In genomic region chr4:26827798-26828197, GRCh38 we compare ENCODE assay signal across 29 cellular contexts.
"Had no signal": no experiment of that assay in that cellular context is flagged by ENCODE, and none has a peak within 500 bp of the region (broad histone marks: within the 10 kb centered on the region; RNA-seq: fewer than 3 reads in every experiment).

No MANE protein-coding gene starts in this region.

- ATAC-seq: activated naive CD8-positive, alpha-beta T cell treated with anti-CD3 and anti-CD28 coated beads, Interleukin-2, amount 50 U/mL, for 24 hours; PC-3; T-cell had no signal

- H3K4me3 Mint-ChIP-seq: activated CD4-positive, alpha-beta memory T cell treated with anti-CD3 and anti-CD28 coated beads, Interleukin-2, amount 10 ng/mL, durations not matched to agents 7 days and 5 days; activated CD4-positive, alpha-beta T cell treated with anti-CD3 and anti-CD28 coated beads, Interleukin-2, amount 10 ng/mL, durations not matched to agents 7 days and 5 days; activated naive CD4-positive, alpha-beta T cell treated with anti-CD3 and anti-CD28 coated beads, Interleukin-2, amount 50 U/mL, for 24 hours; activated naive CD8-positive, alpha-beta T cell treated with anti-CD3 and anti-CD28 coated beads, Interleukin-2, amount 50 U/mL, for 24 hours; activated T-helper 1 cell treated with anti-CD3 and anti-CD28 coated beads, Interleukin-12 subunit alpha, Interleukin-12 subunit beta, Interleukin-2, Interleukin-4 antibody, amounts not matched to agents 30 ng/mL and 10 ng/mL and 1 ng/mL, durations not matched to agents 14 hours and 24 hours and 36 hours; T-cell had no signal

- H3K27ac Mint-ChIP-seq: activated CD4-positive, alpha-beta memory T cell treated with anti-CD3 and anti-CD28 coated beads, Interleukin-2, amount 10 ng/mL, durations not matched to agents 7 days and 5 days; activated naive CD4-positive, alpha-beta T cell treated with anti-CD3 and anti-CD28 coated beads, Interleukin-2, amount 50 U/mL, for 24 hours; activated naive CD8-positive, alpha-beta T cell treated with anti-CD3 and anti-CD28 coated beads, Interleukin-2, amount 50 U/mL, for 24 hours; activated T-helper 1 cell treated with anti-CD3 and anti-CD28 coated beads, Interleukin-12 subunit alpha, Interleukin-12 subunit beta, Interleukin-2, Interleukin-4 antibody, amounts not matched to agents 30 ng/mL and 10 ng/mL and 1 ng/mL, durations not matched to agents 14 hours and 24 hours and 36 hours; T-cell had no signal

- DNase-seq: activated CD4-positive, alpha-beta memory T cell treated with anti-CD3 and anti-CD28 coated beads, Interleukin-2, amount 10 ng/mL, durations not matched to agents 7 days and 5 days; activated CD4-positive, alpha-beta T cell treated with anti-CD3 and anti-CD28 coated beads, Interleukin-2, amount 10 ng/mL, durations not matched to agents 7 days and 5 days; activated CD4-positive, CD25-positive, alpha-beta regulatory T cell; activated CD8-positive, alpha-beta memory T cell treated with anti-CD3 and anti-CD28 coated beads, Interleukin-2, amount 50 U/mL, for 4 hours; activated effector memory CD4-positive, alpha-beta T cell treated with Interleukin-2 at 50 U/mL for 16 hours; activated naive CD4-positive, alpha-beta T cell; activated naive CD8-positive, alpha-beta T cell treated with anti-CD3 and anti-CD28 coated beads, Interleukin-2, amount 50 U/mL, for 24 hours; activated T-cell treated with anti-CD3 and anti-CD28 coated beads, Interleukin-2, amount 50 U/mL, for 1 hour; amygdala; brain microvascular endothelial cell; KG1; NCI-H1092 treated with DMSO at 0.1 percent for 48 hours; NCI-H1417 treated with DMSO at 0.1 percent for 48 hours; NCI-H1694; NCI-H2029; NCI-H2107; NCI-H2171 treated with DMSO at 0.1 percent for 48 hours; NCI-H226; NCI-H526 treated with DMSO at 0.1 percent for 48 hours; NCI-H82; PC-3; SHP77 treated with DMSO at 0.1 percent for 48 hours; T-cell; T-helper 2 cell; T1000 had no signal

- H3K36me3 ChIP-seq: brain microvascular endothelial cell, cardiac muscle cell had no signal

- H3K36me3 Mint-ChIP-seq: IgD-negative memory B cell had no signal

- H3K9me3 Mint-ChIP-seq: activated naive CD4-positive, alpha-beta T cell treated with anti-CD3 and anti-CD28 coated beads, Interleukin-2, amount 50 U/mL, for 24 hours had no signal

- H3K27me3 ChIP-seq: brain microvascular endothelial cell, cardiac muscle cell had no signal

- H3K27ac ChIP-seq: brain microvascular endothelial cell, cardiac muscle cell had no signal

- H3K27me3 Mint-ChIP-seq: activated CD4-positive, alpha-beta T cell treated with anti-CD3 and anti-CD28 coated beads, Interleukin-2, amount 10 ng/mL, durations not matched to agents 7 days and 5 days; activated naive CD4-positive, alpha-beta T cell treated with anti-CD3 and anti-CD28 coated beads, Interleukin-2, amount 50 U/mL, for 24 hours; T-cell had no signal

- H3K4me3 ChIP-seq: cardiac muscle cell had no signal
